Comparison of ENCODE assay signal across 8 cellular contexts in genomic region chr2:73984922-73985317, GRCh38. TPM values are rescaled to one million over a fixed set of nuclear protein-coding genes. Genes with fewer than 3 reads are reported as not detected.
DNase-seq lines count a peak whose midpoint lies in the region; ATAC-seq and TF ChIP-seq lines count a peak whose summit lies in the region.

No MANE protein-coding gene starts in this region.

- H3K4me1 ChIP-seq in DND-41 (ENCODE audit: insufficient read depth, low read length) (peaks cover 55% of the 10 kb centered on the region), sigmoid colon (peaks cover 0 to 62% (median 50%) of the 10 kb centered on the region in 4 donors)

- H3K9me3 ChIP-seq in DND-41 (ENCODE audit: insufficient read depth, low read length, severe bottlenecking): no peaks in the 10 kb centered on the region
- no peaks in the 10 kb centered on the region for H3K9me3 ChIP-seq in KOPT-K1 (ENCODE audit: insufficient read depth, low read length, poor library complexity, severe bottlenecking)
- H3K9me3 ChIP-seq in sigmoid colon: no peaks in the 10 kb centered on the region

- peaks cover 46% of the 10 kb centered on the region for H3K79me2 ChIP-seq in DND-41 (ENCODE audit: insufficient read depth, low read length)

- peak; percentile 78 for DNase-seq in DND-41
- DNase-seq in activated CD8-positive, alpha-beta memory T cell treated with anti-CD3 and anti-CD28 coated beads, Interleukin-2, amount 50 U/mL, for 4 hours: peak; percentile 68
- no peak for DNase-seq in fibroblast of villous mesenchyme (ENCODE audit: low read depth)
- DNase-seq in sigmoid colon: peak; percentile 76

- no peaks in the 10 kb centered on the region for H3K27me3 ChIP-seq in DND-41 (ENCODE audit: insufficient read depth, low read length, poor library complexity)
- peaks cover 0 to 3% (median 2%) of the 10 kb centered on the region in 3 donors for H3K27me3 ChIP-seq in sigmoid colon

- peaks cover 40% of the 10 kb centered on the region; the same call in 1 of the 2 replicates for H4K20me1 ChIP-seq in DND-41 (ENCODE audit: insufficient read depth, low read length)

- H3K27ac ChIP-seq in DND-41 (ENCODE audit: low read length) (no peak overlapping the region), KOPT-K1 (ENCODE audit: low read depth, low read length, poor library complexity, severe bottlenecking) (peak overlapping the region; percentile 90), sigmoid colon (peak overlapping the region; percentile 55 to 73 (median 64))

- peak; percentile 13; the same call in 1 of the 3 replicates for ATAC-seq in DND-41 (ENCODE audit: insufficient read depth, low read depth)
- ATAC-seq in GM19455 (IDR thresholded peaks at IDR 0.05; ENCODE audit: unreplicated experiment): peak; percentile 15
- ATAC-seq in HG03025 (IDR thresholded peaks at IDR 0.05; ENCODE audit: low FRiP score, unreplicated experiment): no peak
- ATAC-seq in GM21360 (IDR thresholded peaks at IDR 0.05; ENCODE audit: unreplicated experiment): no peak

- H2AFZ ChIP-seq in DND-41 (ENCODE audit: low read depth, low read length): peak overlapping the region; percentile 61; the same call in 1 of the 2 replicates

- peaks cover 40% of the 10 kb centered on the region for H3K36me3 ChIP-seq in DND-41 (ENCODE audit: insufficient read depth, low read length)
- H3K36me3 ChIP-seq in KOPT-K1 (ENCODE audit: insufficient read depth, low read length): peaks cover 37% of the 10 kb centered on the region
- no peaks in the 10 kb centered on the region for H3K36me3 ChIP-seq in sigmoid colon

- H3K9ac ChIP-seq in DND-41 (ENCODE audit: low read depth, low read length): peak overlapping the region; percentile 64

- H3K4me3 ChIP-seq in DND-41 (ENCODE audit: low read depth in 1 of 2, low read length in 2 of 2) (peak overlapping the region in 1 of 2 experiments; percentile 55; a peak in 2 of 4 replicates), fibroblast of villous mesenchyme (ENCODE audit: low read depth, low read length) (peak overlapping the region; percentile 64), sigmoid colon (peak overlapping the region; percentile 30 to 73 (median 63))

- no peak for TF ChIP-seq EP300 in sigmoid colon (IDR thresholded peaks at IDR 0.05)

- H3K4me2 ChIP-seq in DND-41 (ENCODE audit: insufficient read depth, low read length): peak overlapping the region; percentile 68

- no peak for TF ChIP-seq POLR2A in sigmoid colon (IDR thresholded peaks at IDR 0.05)

- 0 to 1% methylated on average over 59 to 60 of the region's 60 CpGs for WGBS in sigmoid colon, 2 donors

- TF ChIP-seq CTCF in DND-41 (IDR thresholded peaks at IDR 0.05; ENCODE audit: borderline replicate concordance, extremely low read depth, low read length, poor library complexity, severe bottlenecking): no peak
- TF ChIP-seq CTCF in fibroblast of villous mesenchyme (IDR thresholded peaks at IDR 0.05; ENCODE audit: insufficient read depth, low read depth, low read length): no peak
- no peak for TF ChIP-seq CTCF in sigmoid colon (IDR thresholded peaks at IDR 0.05)

- intact Hi-C loops in sigmoid colon (cut with DNase I): loop anchor here (2.0 to 10.0 kb wide), 3 partner anchors 58 to 160 kb away; partner anchors contain the start of genes DGUOK and STAMBP

RNA-seq across cellular contexts. Expression of gene TET3, which starts 0.2 kb away (rescaled TPM):
- 5.6 and 7.7 TPM in 2 replicates for total RNA-seq in fibroblast of villous mesenchyme
- total RNA-seq in sigmoid colon: 1 to 10 TPM; 3.1 to 5.8 (median 3.6) TPM
- polyA plus RNA-seq in sigmoid colon: 1 to 10 TPM; 1.8 to 9.6 (median 2.5) TPM

RNA-seq across cellular contexts. Expression of gene DGUOK, which starts 58.2 kb away (rescaled TPM):
- total RNA-seq in fibroblast of villous mesenchyme (73.8 and 81.2 TPM in 2 replicates), sigmoid colon (10 to 100 TPM; 31.6 to 48.1 (median 39.3) TPM)
- polyA plus RNA-seq in sigmoid colon: 100 to 1,000 TPM in 1 of 3 donors, 10 to 100 TPM in 2; 89.3 to 132 (median 96.7) TPM

Comparison
In these comparisons a context has a peak if more than half of its experiments do, and no peak if none do; other contexts are left out.
1. ATAC-seq: peak in DND-41 (single experiment) and GM19455 (single experiment); none in HG03025 (single experiment) and GM21360 (single experiment).